21 cellular contexts compared by ENCODE assay signal in genomic region chr1:24888061-24888970, GRCh38. TPM values are rescaled to one million over a fixed set of nuclear protein-coding genes. Genes with fewer than 3 reads are reported as not detected.
A peak's percentile ranks its signal among the peaks of the same experiment; 100 is the strongest.
DNase-seq lines count a peak whose midpoint lies in the region; ATAC-seq and TF ChIP-seq lines count a peak whose summit lies in the region.
"Had no signal": no experiment of that assay in that cellular context is flagged by ENCODE, and none has a peak within 500 bp of the region (broad histone marks: within the 10 kb centered on the region; RNA-seq: fewer than 3 reads in every experiment).

No MANE protein-coding gene starts in this region.

- peak; percentile 29 for DNase-seq in activated CD4-positive, CD25-positive, alpha-beta regulatory T cell treated with anti-CD3 and anti-CD28 coated beads, Interleukin-2, amount 50 U/mL, for 72 hours
- peak; percentile 3 for DNase-seq in AG20443 (ENCODE audit: low spot score)
- peak; percentile 3 for DNase-seq in activated CD4-positive, alpha-beta memory T cell treated with anti-CD3 and anti-CD28 coated beads for 36 hours
- peak; percentile 20 for DNase-seq in lower lobe of right lung
- DNase-seq in retina = no peak
- DNase-seq in kidney tubule cell (ENCODE audit: low spot score) = no peak
- DNase-seq in anterior cingulate cortex (lab: John Stamatoyannopoulos, UW) = no peak
- DNase-seq: 8988T; activated gamma-delta T cell treated with Interleukin-2 at 50 U/mL for 16 hours; amygdala; CD8-positive, alpha-beta memory T cell; NCI-H1105 treated with DMSO at 0.1 percent for 48 hours; NCI-H2081; NCI-H446; NCI-H82 had no signal

- no peaks in the 10 kb centered on the region for H3K4me1 ChIP-seq in lower lobe of right lung

- no peaks in the 10 kb centered on the region for H3K27me3 ChIP-seq in lower lobe of right lung (ENCODE audit: low read depth)

- no peak overlapping the region for H3K4me3 ChIP-seq in lower lobe of right lung
- H3K4me3 ChIP-seq: lung had no signal

- H3K4me3 Mint-ChIP-seq in activated CD4-positive, alpha-beta memory T cell treated with anti-CD3 and anti-CD28 coated beads for 36 hours = no peak overlapping the region
- H3K4me3 Mint-ChIP-seq: dendritic cell treated with granulocyte-macrophage colony-stimulating factor and Interleukin-4, amounts not matched to agents 40 ng/mL and 50 ng/mL, for 4 days; neural crest cell; T-helper 2 cell treated with Interferon-gamma antibody and Interleukin-4, amounts not matched to agents 5 μg/mL and 100 μg/mL, for 36 hours had no signal

- intact Hi-C loops in activated CD4-positive, alpha-beta memory T cell treated with anti-CD3 and anti-CD28 coated beads for 36 hours (cut with micrococcal nuclease) = no loop called here
- intact Hi-C loops in lower lobe of right lung (cut with DNase I) = no loop called here

- H3K4me1 Mint-ChIP-seq in activated CD4-positive, alpha-beta memory T cell treated with anti-CD3 and anti-CD28 coated beads for 36 hours (ENCODE audit: low read depth) = no peaks in the 10 kb centered on the region
- H3K4me1 Mint-ChIP-seq: IgD-negative memory B cell, neural crest cell had no signal

- POLR2A ChIA-PET in activated CD4-positive, alpha-beta memory T cell treated with anti-CD3 and anti-CD28 coated beads for 36 hours (lab: Charles Lee) = interaction anchor here (0.7 kb wide), 1 partner anchor 18 kb away, joined by 3 read pairs; no protein-coding TSS in a partner anchor

- peaks cover 18% of the 10 kb centered on the region for H3K36me3 Mint-ChIP-seq in activated CD4-positive, alpha-beta memory T cell treated with anti-CD3 and anti-CD28 coated beads for 36 hours

- CTCF ChIA-PET in activated CD4-positive, alpha-beta memory T cell treated with anti-CD3 and anti-CD28 coated beads for 36 hours (lab: Charles Lee) = no interaction called here

- no peak for ATAC-seq in activated CD4-positive, CD25-positive, alpha-beta regulatory T cell treated with anti-CD3 and anti-CD28 coated beads, Interleukin-2, amount 50 U/mL, for 24 hours
- no peak for ATAC-seq in lower lobe of right lung

- no peak overlapping the region for H3K27ac Mint-ChIP-seq in activated CD4-positive, alpha-beta memory T cell treated with anti-CD3 and anti-CD28 coated beads for 36 hours
- H3K27ac Mint-ChIP-seq: dendritic cell treated with granulocyte-macrophage colony-stimulating factor and Interleukin-4, amounts not matched to agents 40 ng/mL and 50 ng/mL, for 4 days; IgD-negative memory B cell; T-helper 2 cell treated with Interferon-gamma antibody and Interleukin-4, amounts not matched to agents 5 μg/mL and 100 μg/mL, for 36 hours had no signal

- TF ChIP-seq CTCF in lower lobe of right lung (IDR thresholded peaks at IDR 0.05) = no peak

- H3K9me3 ChIP-seq in lower lobe of right lung = no peaks in the 10 kb centered on the region

- H3K9me3 Mint-ChIP-seq in activated CD4-positive, alpha-beta memory T cell treated with anti-CD3 and anti-CD28 coated beads for 36 hours = peaks cover 30% of the 10 kb centered on the region

- no peak overlapping the region for H3K27ac ChIP-seq in lower lobe of right lung

- no peaks in the 10 kb centered on the region for H3K27me3 Mint-ChIP-seq in activated CD4-positive, alpha-beta memory T cell treated with anti-CD3 and anti-CD28 coated beads for 36 hours

- no peaks in the 10 kb centered on the region for H3K36me3 ChIP-seq in lower lobe of right lung

RNA-seq across cellular contexts. Expression of gene RUNX3, which starts 41.8 kb away (rescaled TPM):
- total RNA-seq in activated CD4-positive, alpha-beta memory T cell treated with anti-CD3 and anti-CD28 coated beads for 36 hours = 100 to 1,000 TPM; 153 to 155 TPM
- 13.1 TPM for total RNA-seq in lower lobe of right lung

Comparison
In these comparisons a context has a peak if more than half of its experiments do, and no peak if none do; other contexts are left out.
1. DNase-seq: peak in activated CD4-positive, CD25-positive, alpha-beta regulatory T cell treated with anti-CD3 and anti-CD28 coated beads, Interleukin-2, amount 50 U/mL, for 72 hours (single experiment), AG20443 (single experiment), activated CD4-positive, alpha-beta memory T cell treated with anti-CD3 and anti-CD28 coated beads for 36 hours (single experiment) and lower lobe of right lung (single experiment); none in retina (single experiment), kidney tubule cell (single experiment) and anterior cingulate cortex (0 of 58).
2. RNA of gene RUNX3, which starts 41.8 kb away (total RNA-seq): 153 to 155 TPM in activated CD4-positive, alpha-beta memory T cell treated with anti-CD3 and anti-CD28 coated beads for 36 hours; 13.1 TPM in lower lobe of right lung (single experiment); every median in the first group is over 10 times any median in the second.